13 cellular contexts compared by ENCODE assay signal in the genomic region with DNA sequence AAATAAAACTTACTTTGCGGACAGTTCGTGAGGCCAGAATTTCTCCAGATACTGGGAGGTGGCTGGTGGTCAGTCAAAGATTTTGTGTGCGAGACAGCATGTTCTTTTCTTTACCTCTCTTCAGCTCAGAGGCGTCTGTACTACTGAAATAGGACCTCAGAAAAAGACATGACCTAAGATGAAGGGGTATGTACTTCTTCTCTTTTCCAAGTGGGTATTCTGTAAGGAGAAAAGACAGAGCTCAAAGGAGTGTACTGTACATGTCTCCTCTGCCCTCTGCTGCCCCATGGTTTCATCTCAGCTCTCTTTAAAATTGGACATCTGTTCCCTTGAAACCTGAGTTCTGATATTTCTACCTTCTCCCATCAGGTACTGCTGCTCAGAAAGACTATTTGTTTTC. TPM values are rescaled to one million over a fixed set of nuclear protein-coding genes. Genes with fewer than 3 reads are reported as not detected.
DNase-seq lines count a peak whose midpoint lies in the region; ATAC-seq and TF ChIP-seq lines count a peak whose summit lies in the region.
"Had no signal": no experiment of that assay in that cellular context is flagged by ENCODE, and none has a peak within 500 bp of the region (broad histone marks: within the 10 kb centered on the region; RNA-seq: fewer than 3 reads in every experiment).

No MANE protein-coding gene starts in this region.

- H3K36me3 ChIP-seq in heart right ventricle, result no peaks in the 10 kb centered on the region
- no peaks in the 10 kb centered on the region for H3K36me3 ChIP-seq in mucosa of stomach (ENCODE audit: control insufficient read depth, insufficient read depth, low read length)
- H3K36me3 ChIP-seq in upper lobe of left lung, result no peaks in the 10 kb centered on the region

- 65 to 79% methylated on average over 4 of the region's 4 CpGs for WGBS in heart right ventricle, 2 donors
- 66 to 69% methylated on average over 4 of the region's 4 CpGs for WGBS in upper lobe of left lung, 2 donors

- TF ChIP-seq POLR2A in upper lobe of left lung (IDR thresholded peaks at IDR 0.05), result no peak

- no peak overlapping the region for H3K27ac Mint-ChIP-seq in stimulated activated memory B cell treated with anti-CD40 and anti-IgM and Interleukin-4, amounts not matched to agents 10 μg/mL and 1 μg/mL and 100 μg/mL, for 72 hours
- H3K27ac Mint-ChIP-seq: activated naive CD4-positive, alpha-beta T cell treated with anti-CD3 and anti-CD28 coated beads, Interleukin-2, amount 10 ng/mL, durations not matched to agents 7 days and 5 days had no signal

- DNase-seq in heart right ventricle, result no peak
- no peak for DNase-seq in left ventricle myocardium superior
- no peak for DNase-seq in choroid plexus epithelial cell (ENCODE audit: low read depth)
- DNase-seq in upper lobe of left lung, result no peak
- DNase-seq: activated CD4-positive, alpha-beta T cell treated with anti-CD3 and anti-CD28 coated beads, Interleukin-2, amount 50 U/mL, for 48 hours; activated naive CD4-positive, alpha-beta T cell treated with anti-CD3 and anti-CD28 coated beads, Interleukin-2, amount 10 ng/mL, durations not matched to agents 7 days and 5 days; Karpas-422; OCI-M1; retina had no signal

- no peak for TF ChIP-seq CTCF in heart right ventricle (IDR thresholded peaks at IDR 0.05)
- no peak for TF ChIP-seq CTCF in choroid plexus epithelial cell (conservative IDR thresholded peaks at IDR 0.05; ENCODE audit: low read depth, low read length)
- no peak for TF ChIP-seq CTCF in upper lobe of left lung (IDR thresholded peaks at IDR 0.05)

- peaks cover 5% of the 10 kb centered on the region for H3K9me3 Mint-ChIP-seq in stimulated activated memory B cell treated with anti-CD40 and anti-IgM and Interleukin-4, amounts not matched to agents 10 μg/mL and 1 μg/mL and 100 μg/mL, for 72 hours

- peaks cover 29% of the 10 kb centered on the region for H3K36me3 Mint-ChIP-seq in stimulated activated memory B cell treated with anti-CD40 and anti-IgM and Interleukin-4, amounts not matched to agents 10 μg/mL and 1 μg/mL and 100 μg/mL, for 72 hours

- TF ChIP-seq EP300 in upper lobe of left lung (IDR thresholded peaks at IDR 0.05), result no peak

- H3K27me3 ChIP-seq in heart right ventricle (no peaks in the 10 kb centered on the region), mucosa of stomach (ENCODE audit: control insufficient read depth, insufficient read depth, low read length) (no peaks in the 10 kb centered on the region), upper lobe of left lung (no peaks in the 10 kb centered on the region)

- ATAC-seq in heart right ventricle (peak in 1 of 8 donors; percentile 24), left ventricle myocardium superior (no peak), upper lobe of left lung (ENCODE audit: low FRiP score in 2 of 2) (peak in 1 of 2 donors; percentile 41), HG02759 (IDR thresholded peaks at IDR 0.05; ENCODE audit: unreplicated experiment) (no peak), HG03469 (IDR thresholded peaks at IDR 0.05; ENCODE audit: unreplicated experiment) (no peak)
- no peak for ATAC-seq in stimulated activated memory B cell treated with anti-CD40 and anti-IgM and Interleukin-4, amounts not matched to agents 10 μg/mL and 1 μg/mL and 100 μg/mL, for 72 hours

- H3K4me1 ChIP-seq in heart right ventricle, result peaks cover 3 to 87% (median 42%) of the 10 kb centered on the region in 9 donors
- peaks cover 47% of the 10 kb centered on the region for H3K4me1 ChIP-seq in mucosa of stomach (ENCODE audit: control insufficient read depth, insufficient read depth, low read length)
- H3K4me1 ChIP-seq in upper lobe of left lung, result peaks cover 27 to 53% (median 34%) of the 10 kb centered on the region in 4 donors

- H3K4me3 Mint-ChIP-seq in stimulated activated memory B cell treated with anti-CD40 and anti-IgM and Interleukin-4, amounts not matched to agents 10 μg/mL and 1 μg/mL and 100 μg/mL, for 72 hours, result no peak overlapping the region
- H3K4me3 Mint-ChIP-seq: activated naive CD4-positive, alpha-beta T cell treated with anti-CD3 and anti-CD28 coated beads, Interleukin-2, amount 10 ng/mL, durations not matched to agents 7 days and 5 days had no signal

- H3K27me3 Mint-ChIP-seq in stimulated activated memory B cell treated with anti-CD40 and anti-IgM and Interleukin-4, amounts not matched to agents 10 μg/mL and 1 μg/mL and 100 μg/mL, for 72 hours, result no peaks in the 10 kb centered on the region

- H3K4me1 Mint-ChIP-seq in stimulated activated memory B cell treated with anti-CD40 and anti-IgM and Interleukin-4, amounts not matched to agents 10 μg/mL and 1 μg/mL and 100 μg/mL, for 72 hours, result peaks cover 17% of the 10 kb centered on the region

- peak overlapping the region; percentile 12 for H3K9ac ChIP-seq in mucosa of stomach (ENCODE audit: low read length)

- peaks cover 0 to 4% (median 0%) of the 10 kb centered on the region in 11 donors for H3K9me3 ChIP-seq in heart right ventricle
- no peaks in the 10 kb centered on the region for H3K9me3 ChIP-seq in mucosa of stomach (ENCODE audit: control insufficient read depth, low read length)
- H3K9me3 ChIP-seq in upper lobe of left lung, result no peaks in the 10 kb centered on the region

- peak overlapping the region in 9 of 10 donors; percentile 0 to 75 (median 30) for H3K27ac ChIP-seq in heart right ventricle
- H3K27ac ChIP-seq in upper lobe of left lung, result peak overlapping the region in 3 of 4 donors; percentile 16 to 61 (median 22)

- intact Hi-C loops in heart right ventricle (cut with DNase I), result loop anchor here in 1 of 10 donors (5.0 kb wide), 1 partner anchor 35 kb away; no protein-coding TSS in a partner anchor
- intact Hi-C loops in left ventricle myocardium superior (cut with micrococcal nuclease), result no loop called here

- H3K4me3 ChIP-seq in heart right ventricle (peak overlapping the region in 1 of 10 donors; percentile 22), choroid plexus epithelial cell (ENCODE audit: low read depth, low read length) (peak overlapping the region; percentile 34), mucosa of stomach (ENCODE audit: low read length) (no peak overlapping the region), upper lobe of left lung (no peak overlapping the region)

RNA-seq across cellular contexts. Expression of a gene that starts 38.1 kb away (rescaled TPM):
- total RNA-seq in heart right ventricle (10 to 100 TPM; 26.3 to 55.2 (median 30.6) TPM), left ventricle myocardium superior (24.7 TPM), upper lobe of left lung (100 to 1,000 TPM in 2 of 6 donors, 10 to 100 TPM in 4; 56.3 to 136 (median 94.0) TPM)
- 10 to 100 TPM; 11.2 to 15.9 TPM for polyA plus RNA-seq in heart right ventricle
